Comparison of ENCODE assay signal across 33 cellular contexts in genomic region chr20:41580384-41580783, GRCh38.
"Had no signal": no experiment of that assay in that cellular context is flagged by ENCODE, and none has a peak within 500 bp of the region (broad histone marks: within the 10 kb centered on the region; RNA-seq: fewer than 3 reads in every experiment).

No MANE protein-coding gene starts in this region.

- H3K27ac Mint-ChIP-seq: activated CD4-positive, alpha-beta memory T cell treated with anti-CD3 and anti-CD28 coated beads, Interleukin-2, amount 10 ng/mL, durations not matched to agents 7 days and 5 days; activated CD8-positive, alpha-beta memory T cell treated with anti-CD3 and anti-CD28 coated beads, Interleukin-2, amount 10 ng/mL, durations not matched to agents 7 days and 5 days; activated naive CD8-positive, alpha-beta T cell treated with anti-CD3 and anti-CD28 coated beads, Interleukin-2, amount 10 ng/mL, durations not matched to agents 7 days and 5 days had no signal

- H3K4me2 ChIP-seq: KMS-11 had no signal

- H3K4me3 Mint-ChIP-seq: activated CD4-positive, alpha-beta memory T cell treated with anti-CD3 and anti-CD28 coated beads, Interleukin-2, amount 10 ng/mL, durations not matched to agents 7 days and 5 days; activated CD8-positive, alpha-beta memory T cell treated with anti-CD3 and anti-CD28 coated beads, Interleukin-2, amount 10 ng/mL, durations not matched to agents 7 days and 5 days; activated naive CD8-positive, alpha-beta T cell treated with anti-CD3 and anti-CD28 coated beads, Interleukin-2, amount 10 ng/mL, durations not matched to agents 7 days and 5 days had no signal

- H3K4me1 Mint-ChIP-seq: activated CD4-positive, alpha-beta memory T cell treated with anti-CD3 and anti-CD28 coated beads, Interleukin-2, amount 10 ng/mL, durations not matched to agents 7 days and 5 days had no signal

- H3K4me3 ChIP-seq: ascending aorta, cardiac muscle cell, Peyer's patch had no signal

- H3K27me3 Mint-ChIP-seq: activated CD4-positive, alpha-beta memory T cell treated with anti-CD3 and anti-CD28 coated beads, Interleukin-2, amount 10 ng/mL, durations not matched to agents 7 days and 5 days; activated CD8-positive, alpha-beta memory T cell treated with anti-CD3 and anti-CD28 coated beads, Interleukin-2, amount 10 ng/mL, durations not matched to agents 7 days and 5 days; activated naive CD8-positive, alpha-beta T cell treated with anti-CD3 and anti-CD28 coated beads, Interleukin-2, amount 10 ng/mL, durations not matched to agents 7 days and 5 days had no signal

- H3K9me3 ChIP-seq: ascending aorta, Peyer's patch had no signal

- H3K27me3 ChIP-seq: ascending aorta, cardiac muscle cell, Peyer's patch had no signal

- H3K36me3 ChIP-seq: ascending aorta, cardiac muscle cell, Peyer's patch, WERI-Rb-1 had no signal

- ATAC-seq: activated CD8-positive, alpha-beta memory T cell treated with anti-CD3 and anti-CD28 coated beads, Interleukin-2, amount 10 ng/mL, durations not matched to agents 7 days and 5 days; PC-3 had no signal

- H3K27ac ChIP-seq: ascending aorta, cardiac muscle cell, KMS-11, Peyer's patch, WERI-Rb-1 had no signal

- DNase-seq: activated CD4-positive, alpha-beta memory T cell treated with anti-CD3 and anti-CD28 coated beads, Interleukin-2, amount 10 ng/mL, durations not matched to agents 7 days and 5 days; activated CD4-positive, alpha-beta T cell treated with anti-CD3 and anti-CD28 coated beads for 1 hour; activated CD4-positive, alpha-beta T cell treated with anti-CD3 and anti-CD28 coated beads for 48 hours; activated CD4-positive, CD25-positive, alpha-beta regulatory T cell; activated CD8-positive, alpha-beta memory T cell treated with anti-CD3 and anti-CD28 coated beads for 24 hours; activated CD8-positive, alpha-beta memory T cell treated with anti-CD3 and anti-CD28 coated beads, Interleukin-2, amount 10 ng/mL, durations not matched to agents 7 days and 5 days; activated CD8-positive, alpha-beta memory T cell treated with anti-CD3 and anti-CD28 coated beads, Interleukin-2, amount 50 U/mL, for 48 hours; activated effector memory CD4-positive, alpha-beta T cell treated with Interleukin-2 at 50 U/mL for 16 hours; activated naive CD4-positive, alpha-beta T cell treated with anti-CD3 and anti-CD28 coated beads, Interleukin-2, amount 50 U/mL, for 16 hours; activated naive CD8-positive, alpha-beta T cell treated with anti-CD3 and anti-CD28 coated beads, Interleukin-2, amount 10 ng/mL, durations not matched to agents 7 days and 5 days; activated T-cell treated with anti-CD3 and anti-CD28 coated beads, Interleukin-2, amount 50 U/mL, for 48 hours; amygdala; MM.1S; MV-4-11; NCI-H1092; NCI-H1436 treated with DMSO at 0.1 percent for 48 hours; NCI-H1694 treated with DMSO at 0.1 percent for 48 hours; NCI-H2029; NCI-H510A; NCI-H526; NCI-H748 treated with DMSO at 0.1 percent for 48 hours; NK-92 treated with Interleukin-12 subunit alpha and Interleukin-12 subunit beta, amount 100 ng/mL, for 24 hours; PC-3; Peyer's patch; RPMI8226; SW 1271; T-helper 1 cell; T-helper 2 cell; T-helper 9 cell; WERI-Rb-1 had no signal
